In genomic region chr7:57308631-57309408, GRCh38 we compare ENCODE assay signal across 1 cellular context.
TF ChIP-seq lines count a peak whose summit lies in the region.

No MANE protein-coding gene starts in this region.

TF ChIP-seq in GM23338, 12 proteins besides CTCF, POLR2A, EP300 and RAD21 (continued from another document):
- TF ChIP-seq, protein P1, sequence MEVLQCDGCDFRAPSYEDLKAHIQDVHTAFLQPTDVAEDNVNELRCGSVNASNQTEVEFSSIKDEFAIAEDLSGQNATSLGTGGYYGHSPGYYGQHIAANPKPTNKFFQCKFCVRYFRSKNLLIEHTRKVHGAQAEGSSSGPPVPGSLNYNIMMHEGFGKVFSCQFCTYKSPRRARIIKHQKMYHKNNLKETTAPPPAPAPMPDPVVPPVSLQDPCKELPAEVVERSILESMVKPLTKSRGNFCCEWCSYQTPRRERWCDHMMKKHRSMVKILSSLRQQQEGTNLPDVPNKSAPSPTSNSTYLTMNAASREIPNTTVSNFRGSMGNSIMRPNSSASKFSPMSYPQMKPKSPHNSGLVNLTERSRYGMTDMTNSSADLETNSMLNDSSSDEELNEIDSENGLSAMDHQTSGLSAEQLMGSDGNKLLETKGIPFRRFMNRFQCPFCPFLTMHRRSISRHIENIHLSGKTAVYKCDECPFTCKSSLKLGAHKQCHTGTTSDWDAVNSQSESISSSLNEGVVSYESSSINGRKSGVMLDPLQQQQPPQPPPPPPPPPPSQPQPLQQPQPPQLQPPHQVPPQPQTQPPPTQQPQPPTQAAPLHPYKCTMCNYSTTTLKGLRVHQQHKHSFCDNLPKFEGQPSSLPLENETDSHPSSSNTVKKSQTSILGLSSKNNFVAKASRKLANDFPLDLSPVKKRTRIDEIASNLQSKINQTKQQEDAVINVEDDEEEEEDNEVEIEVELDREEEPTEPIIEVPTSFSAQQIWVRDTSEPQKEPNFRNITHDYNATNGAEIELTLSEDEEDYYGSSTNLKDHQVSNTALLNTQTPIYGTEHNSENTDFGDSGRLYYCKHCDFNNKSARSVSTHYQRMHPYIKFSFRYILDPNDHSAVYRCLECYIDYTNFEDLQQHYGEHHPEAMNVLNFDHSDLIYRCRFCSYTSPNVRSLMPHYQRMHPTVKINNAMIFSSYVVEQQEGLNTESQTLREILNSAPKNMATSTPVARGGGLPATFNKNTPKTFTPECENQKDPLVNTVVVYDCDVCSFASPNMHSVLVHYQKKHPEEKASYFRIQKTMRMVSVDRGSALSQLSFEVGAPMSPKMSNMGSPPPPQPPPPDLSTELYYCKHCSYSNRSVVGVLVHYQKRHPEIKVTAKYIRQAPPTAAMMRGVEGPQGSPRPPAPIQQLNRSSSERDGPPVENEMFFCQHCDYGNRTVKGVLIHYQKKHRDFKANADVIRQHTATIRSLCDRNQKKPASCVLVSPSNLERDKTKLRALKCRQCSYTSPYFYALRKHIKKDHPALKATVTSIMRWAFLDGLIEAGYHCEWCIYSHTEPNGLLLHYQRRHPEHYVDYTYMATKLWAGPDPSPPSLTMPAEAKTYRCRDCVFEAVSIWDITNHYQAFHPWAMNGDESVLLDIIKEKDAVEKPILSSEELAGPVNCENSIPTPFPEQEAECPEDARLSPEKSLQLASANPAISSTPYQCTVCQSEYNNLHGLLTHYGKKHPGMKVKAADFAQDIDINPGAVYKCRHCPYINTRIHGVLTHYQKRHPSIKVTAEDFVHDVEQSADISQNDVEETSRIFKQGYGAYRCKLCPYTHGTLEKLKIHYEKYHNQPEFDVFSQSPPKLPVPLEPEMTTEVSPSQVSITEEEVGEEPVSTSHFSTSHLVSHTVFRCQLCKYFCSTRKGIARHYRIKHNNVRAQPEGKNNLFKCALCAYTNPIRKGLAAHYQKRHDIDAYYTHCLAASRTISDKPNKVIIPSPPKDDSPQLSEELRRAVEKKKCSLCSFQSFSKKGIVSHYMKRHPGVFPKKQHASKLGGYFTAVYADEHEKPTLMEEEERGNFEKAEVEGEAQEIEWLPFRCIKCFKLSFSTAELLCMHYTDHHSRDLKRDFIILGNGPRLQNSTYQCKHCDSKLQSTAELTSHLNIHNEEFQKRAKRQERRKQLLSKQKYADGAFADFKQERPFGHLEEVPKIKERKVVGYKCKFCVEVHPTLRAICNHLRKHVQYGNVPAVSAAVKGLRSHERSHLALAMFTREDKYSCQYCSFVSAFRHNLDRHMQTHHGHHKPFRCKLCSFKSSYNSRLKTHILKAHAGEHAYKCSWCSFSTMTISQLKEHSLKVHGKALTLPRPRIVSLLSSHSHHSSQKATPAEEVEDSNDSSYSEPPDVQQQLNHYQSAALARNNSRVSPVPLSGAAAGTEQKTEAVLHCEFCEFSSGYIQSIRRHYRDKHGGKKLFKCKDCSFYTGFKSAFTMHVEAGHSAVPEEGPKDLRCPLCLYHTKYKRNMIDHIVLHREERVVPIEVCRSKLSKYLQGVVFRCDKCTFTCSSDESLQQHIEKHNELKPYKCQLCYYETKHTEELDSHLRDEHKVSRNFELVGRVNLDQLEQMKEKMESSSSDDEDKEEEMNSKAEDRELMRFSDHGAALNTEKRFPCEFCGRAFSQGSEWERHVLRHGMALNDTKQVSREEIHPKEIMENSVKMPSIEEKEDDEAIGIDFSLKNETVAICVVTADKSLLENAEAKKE (CRISPR knock-in tag; IDR thresholded peaks at IDR 0.05): no peak
- TF ChIP-seq JUNB (IDR thresholded peaks at IDR 0.05; ENCODE audit: unreplicated experiment) (no peak), EZH2phosphoT487 (IDR thresholded peaks at IDR 0.05; ENCODE audit: unreplicated experiment) (no peak), ZNF331 (CRISPR knock-in tag; IDR thresholded peaks at IDR 0.05; ENCODE audit: low read depth) (no peak), NANOG (IDR thresholded peaks at IDR 0.05; ENCODE audit: borderline replicate concordance) (no peak), EZH2 (IDR thresholded peaks at IDR 0.05; ENCODE audit: low read depth, unreplicated experiment) (no peak), STAT1 (IDR thresholded peaks at IDR 0.05; ENCODE audit: unreplicated experiment) (no peak), REST (IDR thresholded peaks at IDR 0.05; ENCODE audit: unreplicated experiment) (no peak), POLR2AphosphoS5 (IDR thresholded peaks at IDR 0.05; ENCODE audit: low read depth) (no peak)
